ENCODE assay signal across 17 cellular contexts in genomic region chrX:131801911-131802310, GRCh38.
"Had no signal": no experiment of that assay in that cellular context is flagged by ENCODE, and none has a peak within 500 bp of the region (broad histone marks: within the 10 kb centered on the region; RNA-seq: fewer than 3 reads in every experiment).

No MANE protein-coding gene starts in this region.

- H3K4me1 Mint-ChIP-seq: stimulated activated naive CD8-positive, alpha-beta T cell treated with anti-CD3 and anti-CD28 coated beads, Interleukin-15, amount 100 ng/mL, for 72 hours had no signal

- H3K9me3 Mint-ChIP-seq: dendritic cell treated with granulocyte-macrophage colony-stimulating factor and Interleukin-4, amounts not matched to agents 40 ng/mL and 50 ng/mL, for 4 days; naive thymus-derived CD4-positive, alpha-beta T cell; stimulated activated naive B cell treated with anti-CD40 and anti-IgM and Interleukin-4, amounts not matched to agents 10 μg/mL and 1 μg/mL and 100 μg/mL, for 72 hours; stimulated activated naive CD8-positive, alpha-beta T cell treated with anti-CD3 and anti-CD28 coated beads, Interleukin-15, amount 100 ng/mL, for 72 hours had no signal

- DNase-seq: erythroblast; heart left ventricle; hippocampal formation; naive thymus-derived CD4-positive, alpha-beta T cell; sigmoid colon; stimulated activated CD4-positive, alpha-beta T cell treated with anti-CD3 and anti-CD28 coated beads, Interleukin-2, amount 100 ng/mL, for 24 hours; stimulated activated CD4-positive, alpha-beta T cell treated with anti-CD3 and anti-CD28 coated beads, Interleukin-4, amount 100 ng/mL, for 4 hours; stimulated activated naive B cell treated with anti-CD40 and anti-IgM and Interleukin-4, amounts not matched to agents 10 μg/mL and 1 μg/mL and 100 μg/mL, for 72 hours; stimulated activated naive CD8-positive, alpha-beta T cell treated with anti-CD3 and anti-CD28 coated beads, Interleukin-15, amount 100 ng/mL, for 72 hours; transverse colon had no signal

- H3K4me1 ChIP-seq: right atrium auricular region, sigmoid colon, transverse colon had no signal

- H3K27ac Mint-ChIP-seq: dendritic cell treated with granulocyte-macrophage colony-stimulating factor and Interleukin-4, amounts not matched to agents 40 ng/mL and 50 ng/mL, for 4 days; stimulated activated naive CD8-positive, alpha-beta T cell treated with anti-CD3 and anti-CD28 coated beads, Interleukin-15, amount 100 ng/mL, for 72 hours had no signal

- ATAC-seq: naive thymus-derived CD4-positive, alpha-beta T cell; stimulated activated naive CD8-positive, alpha-beta T cell treated with anti-CD3 and anti-CD28 coated beads, Interleukin-15, amount 100 ng/mL, for 72 hours had no signal

- H3K27me3 ChIP-seq: neutrophil, right atrium auricular region, sigmoid colon, transverse colon had no signal

- H3K36me3 ChIP-seq: heart left ventricle, neutrophil, right atrium auricular region, sigmoid colon, thoracic aorta, transverse colon had no signal

- H3K4me3 Mint-ChIP-seq: dendritic cell treated with granulocyte-macrophage colony-stimulating factor and Interleukin-4, amounts not matched to agents 40 ng/mL and 50 ng/mL, for 4 days; stimulated activated naive CD8-positive, alpha-beta T cell treated with anti-CD3 and anti-CD28 coated beads, Interleukin-15, amount 100 ng/mL, for 72 hours had no signal

- H3K9me3 ChIP-seq: heart left ventricle, neutrophil, right atrium auricular region, sigmoid colon, thoracic aorta, transverse colon had no signal

- H3K27me3 Mint-ChIP-seq: dendritic cell treated with granulocyte-macrophage colony-stimulating factor and Interleukin-4, amounts not matched to agents 40 ng/mL and 50 ng/mL, for 4 days; naive thymus-derived CD4-positive, alpha-beta T cell; stimulated activated naive B cell treated with anti-CD40 and anti-IgM and Interleukin-4, amounts not matched to agents 10 μg/mL and 1 μg/mL and 100 μg/mL, for 72 hours; stimulated activated naive CD8-positive, alpha-beta T cell treated with anti-CD3 and anti-CD28 coated beads, Interleukin-15, amount 100 ng/mL, for 72 hours had no signal

- H3K4me3 ChIP-seq: skin epidermis, thoracic aorta, transverse colon had no signal

- H3K27ac ChIP-seq: neutrophil, thoracic aorta, transverse colon had no signal

- FAIRE-seq: colon, frontal cortex had no signal
